In genomic region chr21:30634906-30635305, GRCh38 we compare ENCODE assay signal across 28 cellular contexts. TPM values are rescaled to one million over a fixed set of nuclear protein-coding genes. Genes with fewer than 3 reads are reported as not detected.
DNase-seq lines count a peak whose midpoint lies in the region; ATAC-seq and TF ChIP-seq lines count a peak whose summit lies in the region.
"Had no signal": no experiment of that assay in that cellular context is flagged by ENCODE, and none has a peak within 500 bp of the region (broad histone marks: within the 10 kb centered on the region; RNA-seq: fewer than 3 reads in every experiment).

Gene KRTAP20-2, plus strand, starts transcription at chr21:30635206. Its CDS starts 58 bp downstream, at chr21:30635264.

- H3K4me1 ChIP-seq in PC-3 (ENCODE audit: insufficient read depth, low read length) = no peaks in the 10 kb centered on the region
- no peaks in the 10 kb centered on the region for H3K4me1 ChIP-seq in mesenchymal stem cell (ENCODE audit: control insufficient read depth, insufficient read depth, low read depth, low read length)
- no peaks in the 10 kb centered on the region for H3K4me1 ChIP-seq in heart right ventricle
- H3K4me1 ChIP-seq: BE2C, BLaER1 had no signal

- H2AFZ ChIP-seq in PC-3 (ENCODE audit: low read length) (no peak within 1 kb of the TSS), mesenchymal stem cell (ENCODE audit: low read depth, low read length) (no peak within 1 kb of the TSS)

- H2BK12ac ChIP-seq in mesenchymal stem cell (ENCODE audit: low read length in 2 of 2) = no peak within 1 kb of the TSS

- H3K14ac ChIP-seq in mesenchymal stem cell (ENCODE audit: low read length in 2 of 2) = no peak within 1 kb of the TSS

- BruUV-seq in PC-3 (replicated peaks; lab: Mats Ljungman, UMichigan) = no TSS peak

- no peaks in the 10 kb centered on the region for H3K36me3 Mint-ChIP-seq in stimulated activated effector memory CD8-positive, alpha-beta T cell treated with anti-CD3 and anti-CD28 coated beads, Interleukin-12 subunit alpha, Interleukin-12 subunit beta, amount 100 ng/mL, for 72 hours
- H3K36me3 Mint-ChIP-seq: CD14-positive monocyte; CD4-positive, alpha-beta memory T cell; CD4-positive, CD25-positive, alpha-beta regulatory T cell; CD8-positive, alpha-beta memory T cell had no signal

- H3K9ac ChIP-seq in PC-3 (ENCODE audit: low read length) (no peak within 1 kb of the TSS), mesenchymal stem cell (ENCODE audit: low read length) (no peak within 1 kb of the TSS)
- H3K9ac ChIP-seq: BLaER1 had no signal

- no peak within 1 kb of the TSS for H3K27ac ChIP-seq in PC-3 (ENCODE audit: low read length)
- no peak within 1 kb of the TSS for H3K27ac ChIP-seq in mesenchymal stem cell (ENCODE audit: low read length, poor library complexity, severe bottlenecking)
- H3K27ac ChIP-seq in heart right ventricle = no peak within 1 kb of the TSS
- H3K27ac ChIP-seq: BLaER1 had no signal

- 0 out of 2 replicates have a peak, but pooled peaks cover 3% of the 10 kb centered on the region for H3K9me2 ChIP-seq in PC-3 (replicated peaks; ENCODE audit: low read length)

- H2BK5ac ChIP-seq in mesenchymal stem cell (ENCODE audit: low read depth, low read length, poor library complexity, severe bottlenecking) = no peak within 1 kb of the TSS

- no peak within 1 kb of the TSS for H2BK15ac ChIP-seq in mesenchymal stem cell (ENCODE audit: low read depth, poor library complexity, severe bottlenecking)

- WGBS in mesenchymal stem cell = 88% methylated on average over 1 of the region's 1 CpG
- 91 to 92% methylated on average over 1 of the region's 1 CpG for WGBS in heart right ventricle, 2 donors

- no peaks in the 10 kb centered on the region for H3K4me1 Mint-ChIP-seq in stimulated activated effector memory CD8-positive, alpha-beta T cell treated with anti-CD3 and anti-CD28 coated beads, Interleukin-12 subunit alpha, Interleukin-12 subunit beta, amount 100 ng/mL, for 72 hours
- H3K4me1 Mint-ChIP-seq: CD14-positive monocyte; CD4-positive, alpha-beta memory T cell; CD4-positive, CD25-positive, alpha-beta regulatory T cell; CD8-positive, alpha-beta memory T cell had no signal

- no peaks in the 10 kb centered on the region for H3F3A ChIP-seq in PC-3 (ENCODE audit: low read length, unreplicated experiment)

- no peak within 1 kb of the TSS for H3K18ac ChIP-seq in mesenchymal stem cell (ENCODE audit: low read depth in 1 of 2, low read length in 2 of 2)

- H3K27me3 ChIP-seq in PC-3 (ENCODE audit: low read length) (no peaks in the 10 kb centered on the region), mesenchymal stem cell (ENCODE audit: control insufficient read depth in 1 of 2, insufficient read depth in 1 of 2, low read length in 2 of 2) (no peaks in the 10 kb centered on the region), heart right ventricle (no peaks in the 10 kb centered on the region)
- H3K27me3 ChIP-seq: BE2C, BLaER1 had no signal

- no peak within 1 kb of the TSS for H2AK5ac ChIP-seq in mesenchymal stem cell (ENCODE audit: low read length, severe bottlenecking)

- H4K8ac ChIP-seq in mesenchymal stem cell (ENCODE audit: low read length) = peak within 1 kb of the TSS; percentile 14

- CTCF ChIA-PET in PC-3 (lab: Charles Lee) = no interaction called here

- H3K36me3 ChIP-seq in PC-3 (ENCODE audit: low read depth, low read length) (no peaks in the 10 kb centered on the region), mesenchymal stem cell (ENCODE audit: control insufficient read depth in 1 of 2, insufficient read depth in 2 of 2, low read depth in 1 of 2, low read length in 2 of 2) (no peaks in the 10 kb centered on the region), heart right ventricle (no peaks in the 10 kb centered on the region)
- H3K36me3 ChIP-seq: BE2C, BLaER1 had no signal

- H3K4me2 ChIP-seq in PC-3 (ENCODE audit: low read length) (no peak within 1 kb of the TSS), mesenchymal stem cell (ENCODE audit: low read length, poor library complexity, severe bottlenecking) (no peak within 1 kb of the TSS)
- H3K4me2 ChIP-seq: BLaER1 had no signal

- DNase-seq in PC-3 = no peak
- DNase-seq in mesenchymal stem cell = no peak
- no peak for DNase-seq in stimulated activated effector memory CD8-positive, alpha-beta T cell treated with anti-CD3 and anti-CD28 coated beads, Interleukin-12 subunit alpha, Interleukin-12 subunit beta, amount 100 ng/mL, for 72 hours (ENCODE audit: low spot score in 2 of 2)
- no peak for DNase-seq in left lobe of liver (ENCODE audit: low spot score)
- DNase-seq in heart right ventricle = no peak
- DNase-seq in amniotic stem cell (lab: John Stamatoyannopoulos, UW) = no peak
- DNase-seq: 8988T; ACHN; BE2C; C1 segment of cervical spinal cord; CD4-positive, alpha-beta memory T cell; CD4-positive, CD25-positive, alpha-beta regulatory T cell; CD8-positive, alpha-beta memory T cell; COR-L47; DMS 273 treated with DMSO at 0.1 percent for 48 hours; DMS153; DMS53; DMS79; DND-41; EL; GDM1 had no signal

- no peaks in the 10 kb centered on the region for H3K79me1 ChIP-seq in mesenchymal stem cell (replicated peaks; ENCODE audit: low read length, poor library complexity, severe bottlenecking)

- no peak within 1 kb of the TSS for H4K91ac ChIP-seq in mesenchymal stem cell (ENCODE audit: low read length)

- H3K4ac ChIP-seq in mesenchymal stem cell (ENCODE audit: low read depth in 1 of 2, low read length in 2 of 2) = no peak within 1 kb of the TSS

- TF ChIP-seq CTCF in PC-3 (conservative IDR thresholded peaks at IDR 0.05; ENCODE audit: low read depth, low read length) (no peak), heart right ventricle (IDR thresholded peaks at IDR 0.05) (no peak)

- no peak within 1 kb of the TSS for H2BK120ac ChIP-seq in mesenchymal stem cell (ENCODE audit: low read depth, low read length)

- no peak within 1 kb of the TSS for H3K27ac Mint-ChIP-seq in stimulated activated effector memory CD8-positive, alpha-beta T cell treated with anti-CD3 and anti-CD28 coated beads, Interleukin-12 subunit alpha, Interleukin-12 subunit beta, amount 100 ng/mL, for 72 hours
- H3K27ac Mint-ChIP-seq: CD14-positive monocyte; CD4-positive, alpha-beta memory T cell; CD4-positive, CD25-positive, alpha-beta regulatory T cell; CD8-positive, alpha-beta memory T cell had no signal

- no peak within 1 kb of the TSS for H3K23ac ChIP-seq in mesenchymal stem cell (ENCODE audit: low read length in 2 of 2)

- intact Hi-C loops in PC-3 (cut with micrococcal nuclease) (no loop called here), heart right ventricle (cut with DNase I) (no loop called here)

- H3K4me3 ChIP-seq in PC-3 (ENCODE audit: low read length) = no peak within 1 kb of the TSS
- H3K4me3 ChIP-seq in mesenchymal stem cell (ENCODE audit: insufficient read depth in 1 of 2, low read depth in 1 of 2, low read length in 2 of 2) = no peak within 1 kb of the TSS
- H3K4me3 ChIP-seq in heart right ventricle = no peak within 1 kb of the TSS
- H3K4me3 ChIP-seq: BLaER1, GM12878 had no signal

- no peak within 1 kb of the TSS for H3K4me3 Mint-ChIP-seq in stimulated activated effector memory CD8-positive, alpha-beta T cell treated with anti-CD3 and anti-CD28 coated beads, Interleukin-12 subunit alpha, Interleukin-12 subunit beta, amount 100 ng/mL, for 72 hours
- H3K4me3 Mint-ChIP-seq: CD14-positive monocyte; CD4-positive, alpha-beta memory T cell; CD4-positive, CD25-positive, alpha-beta regulatory T cell; CD8-positive, alpha-beta memory T cell had no signal

- no peaks in the 10 kb centered on the region for H4K20me1 ChIP-seq in PC-3 (ENCODE audit: low read length)
- H4K20me1 ChIP-seq: BLaER1 had no signal

- H3K79me2 ChIP-seq in PC-3 (ENCODE audit: low read length) = no peaks in the 10 kb centered on the region

- ATAC-seq in PC-3 = peak; percentile 20; the same call in 1 of the 2 replicates
- ATAC-seq in stimulated activated effector memory CD8-positive, alpha-beta T cell treated with anti-CD3 and anti-CD28 coated beads, Interleukin-12 subunit alpha, Interleukin-12 subunit beta, amount 100 ng/mL, for 72 hours = peak; percentile 16
- no peak for ATAC-seq in left lobe of liver
- no peak for ATAC-seq in heart right ventricle
- ATAC-seq: GM12878 had no signal

- H3K9me3 ChIP-seq in PC-3 (ENCODE audit: low read length) = no peaks in the 10 kb centered on the region
- H3K9me3 ChIP-seq in mesenchymal stem cell (ENCODE audit: control insufficient read depth, low read length) = peaks cover 6% of the 10 kb centered on the region
- peaks cover 0 to 6% (median 0%) of the 10 kb centered on the region in 11 donors for H3K9me3 ChIP-seq in heart right ventricle
- H3K9me3 ChIP-seq: BE2C, BLaER1 had no signal

- POLR2A ChIA-PET in PC-3 (lab: Charles Lee; ENCODE audit: unreplicated experiment) = no interaction called here

- no peaks in the 10 kb centered on the region for H3K9me3 Mint-ChIP-seq in stimulated activated effector memory CD8-positive, alpha-beta T cell treated with anti-CD3 and anti-CD28 coated beads, Interleukin-12 subunit alpha, Interleukin-12 subunit beta, amount 100 ng/mL, for 72 hours

RNA-seq across cellular contexts. Expression of gene KRTAP20-2, which starts in this region (rescaled TPM):
- total RNA-seq in PC-3 (2014; rRNA removed) (0.51 TPM in 1 of 2 replicates, not detected in the other), left lobe of liver (not detected), heart right ventricle (not detected)
- polyA plus RNA-seq in mesenchymal stem cell (2013, experiment 1 of 2) = not detected
- not detected for polyA plus RNA-seq in mesenchymal stem cell (2013, experiment 2 of 2)
- polyA plus RNA-seq in heart right ventricle = not detected
- total RNA-seq: A673; CD4-positive, alpha-beta memory T cell; CD4-positive, CD25-positive, alpha-beta regulatory T cell; CD8-positive, alpha-beta memory T cell; Daoy; G401; GM12878 had no signal
- polyA plus RNA-seq: AG04450; CD14-positive monocyte; CD4-positive, alpha-beta memory T cell; CD4-positive, CD25-positive, alpha-beta regulatory T cell; CD8-positive, alpha-beta memory T cell; GM12878 had no signal

Comparison
In these comparisons a context has a peak if more than half of its experiments do, and no peak if none do; other contexts are left out.
1. Peak in ATAC-seq in PC-3; RNA of the gene not detected or under 1 TPM.